ENCODE assay signal across 8 cellular contexts in genomic region chr17:80124351-80124981, GRCh38. TPM values are rescaled to one million over a fixed set of nuclear protein-coding genes. Genes with fewer than 3 reads are reported as not detected.
DNase-seq lines count a peak whose midpoint lies in the region; ATAC-seq, FAIRE-seq and TF ChIP-seq lines count a peak whose summit lies in the region.

No MANE protein-coding gene starts in this region.

- H3K27me3 ChIP-seq in SK-N-SH (ENCODE audit: insufficient read depth) (no peaks in the 10 kb centered on the region), iPS DF 6.9 (ENCODE audit: control insufficient read depth, insufficient read depth, low read length) (no peaks in the 10 kb centered on the region)
- H3K27me3 ChIP-seq in CD8-positive, alpha-beta T cell (ENCODE audit: insufficient read depth, low read length), result no peaks in the 10 kb centered on the region

- TF ChIP-seq RAD21 in A549 (conservative IDR thresholded peaks at IDR 0.05 in 1 of 2, IDR thresholded peaks at IDR 0.05 in 1 of 2) (peak; percentile 19 to 32; a peak in 2 of 5 replicates), SK-N-SH (IDR thresholded peaks at IDR 0.05; ENCODE audit: low read length) (no peak)

- TF ChIP-seq CTCF in A549 (IDR thresholded peaks at IDR 0.05), result peak; percentile 36
- peak; percentile 38 for TF ChIP-seq CTCF in GM13977 (IDR thresholded peaks at IDR 0.05; ENCODE audit: extremely low read depth, insufficient read depth, missing control alignments)
- TF ChIP-seq CTCF in SK-N-SH (IDR thresholded peaks at IDR 0.05), result peak; percentile 42
- TF ChIP-seq CTCF in CD8-positive, alpha-beta T cell (IDR thresholded peaks at IDR 0.05), result no peak

- H3K9me3 ChIP-seq in A549 (no peaks in the 10 kb centered on the region), SK-N-SH (no peaks in the 10 kb centered on the region), iPS DF 6.9 (ENCODE audit: control insufficient read depth, insufficient read depth, low read length) (no peaks in the 10 kb centered on the region)
- no peaks in the 10 kb centered on the region for H3K9me3 ChIP-seq in CD8-positive, alpha-beta T cell (ENCODE audit: low read length)

- 75% methylated on average over 15 of the region's 15 CpGs for WGBS in A549 (ENCODE audit: missing lambda C conversion rate)
- 86% methylated on average over 15 of the region's 15 CpGs for WGBS in SK-N-SH (ENCODE audit: low lambda C conversion rate)
- WGBS in iPS DF 6.9 (ENCODE audit: insufficient coverage, insufficient read length), result no CpG with 5 or more reads among the region's 15 CpGs

- FAIRE-seq in A549 (lab: Jason Lieb, UNC), result no peak

- POLR2A ChIA-PET in A549 (lab: Yijun Ruan, JAX) (no interaction called here), SK-N-SH (lab: Yijun Ruan, JAX) (interaction anchor here (0.8 kb wide), 1 partner anchor 22 kb away, joined by 3 read pairs; no protein-coding TSS in a partner anchor)
- POLR2A ChIA-PET in CD8-positive, alpha-beta T cell (lab: Charles Lee), result no interaction called here

- DNase-seq in A549 (ENCODE audit: low read depth in 1 of 2, low spot score in 1 of 2) (peak; percentile 45 to 53), GM13977 (ENCODE audit: low spot score) (peak; percentile 37), SK-N-SH (peak; percentile 42), iPS DF 6.9 (ENCODE audit: low read depth, low spot score) (peak; percentile 60), superior temporal gyrus (ENCODE audit: extremely low spot score) (no peak), epidermal melanocyte (ENCODE audit: insufficient read length, low spot score) (no peak)
- no peak for DNase-seq in activated CD4-positive, CD25-positive, alpha-beta regulatory T cell treated with anti-CD3 and anti-CD28 coated beads, Interleukin-2, amount 50 U/mL, for 72 hours
- DNase-seq in CD8-positive, alpha-beta T cell, result no peak

- H3K4me3 Mint-ChIP-seq in CD8-positive, alpha-beta T cell, result no peak overlapping the region

- no peaks in the 10 kb centered on the region for H4K20me1 ChIP-seq in SK-N-SH (ENCODE audit: insufficient read depth)

- H3K36me3 ChIP-seq in SK-N-SH (replicated peaks in 1 of 2; ENCODE audit: control insufficient read depth in 1 of 2, insufficient read depth in 2 of 2, low read length in 1 of 2), result no peaks in the 10 kb centered on the region
- H3K36me3 ChIP-seq in iPS DF 6.9 (ENCODE audit: control insufficient read depth, insufficient read depth, low read length), result no peaks in the 10 kb centered on the region
- H3K36me3 ChIP-seq in CD8-positive, alpha-beta T cell (ENCODE audit: insufficient read depth, low read length), result no peaks in the 10 kb centered on the region

- peak; percentile 71 to 87 for ATAC-seq in A549
- no peak for ATAC-seq in CD8-positive, alpha-beta T cell

- H3K27ac ChIP-seq in A549 (no peak overlapping the region), SK-N-SH (ENCODE audit: low read depth in 2 of 2, low read length in 1 of 2) (no peak overlapping the region), iPS DF 6.9 (ENCODE audit: low read length) (no peak overlapping the region)
- no peak overlapping the region for H3K27ac ChIP-seq in CD8-positive, alpha-beta T cell (ENCODE audit: low read depth, low read length)

- H3K36me3 Mint-ChIP-seq in CD8-positive, alpha-beta T cell, result no peaks in the 10 kb centered on the region

- no peaks in the 10 kb centered on the region for H3F3A ChIP-seq in SK-N-SH (replicated peaks; ENCODE audit: insufficient read depth)

- in situ Hi-C loops in GM13977 (cut with MboI; ENCODE audit: low pct_unique_long_range_greater_than_20kb, low sequenced_read_pairs, unreplicated experiment), result no loop called here

- H3K4me1 Mint-ChIP-seq in CD8-positive, alpha-beta T cell (ENCODE audit: low read depth), result no peaks in the 10 kb centered on the region

- CTCF ChIA-PET in A549 (lab: Yijun Ruan, JAX) (interaction anchor here (0.6 to 6.5 kb wide), 14 partner anchors 9 to 126 kb away, joined by 3 to 60 read pairs (median 4); partner anchors contain the start of gene GAA), SK-N-SH (lab: Yijun Ruan, JAX) (interaction anchor here (0.8 to 2.1 kb wide), 5 partner anchors 12 to 119 kb away, joined by 3 to 8 read pairs (median 3); partner anchors contain the start of gene GAA)
- CTCF ChIA-PET in CD8-positive, alpha-beta T cell (lab: Charles Lee), result interaction anchor here (0.6 to 1.0 kb wide), 2 partner anchors 9 to 316 kb away, joined by 3 read pairs; no protein-coding TSS in a partner anchor

- H3K9ac ChIP-seq in SK-N-SH, result no peak overlapping the region

- H3K79me2 ChIP-seq in SK-N-SH (ENCODE audit: insufficient read depth), result no peaks in the 10 kb centered on the region

- TF ChIP-seq EP300 in A549 (IDR thresholded peaks at IDR 0.05), result no peak
- TF ChIP-seq EP300 in SK-N-SH (IDR thresholded peaks at IDR 0.05; ENCODE audit: borderline replicate concordance in 1 of 2, low read depth in 1 of 2, low read length in 1 of 2), result no peak

- no peak overlapping the region for H3K27ac Mint-ChIP-seq in CD8-positive, alpha-beta T cell

- peaks cover 14% of the 10 kb centered on the region for H3K27me3 Mint-ChIP-seq in CD8-positive, alpha-beta T cell (ENCODE audit: low read depth)

- no peaks in the 10 kb centered on the region for H3K9me3 Mint-ChIP-seq in CD8-positive, alpha-beta T cell

- H3K4me3 ChIP-seq in A549, result no peak overlapping the region
- no peak overlapping the region for H3K4me3 ChIP-seq in SK-N-SH (ENCODE audit: low read depth in 2 of 2, low read length in 1 of 2)
- H3K4me3 ChIP-seq in iPS DF 6.9 (ENCODE audit: low read length), result no peak overlapping the region
- H3K4me3 ChIP-seq in CD8-positive, alpha-beta T cell (ENCODE audit: low read depth, low read length), result no peak overlapping the region

- intact Hi-C loops in CD8-positive, alpha-beta T cell (cut with DNase I, micrococcal nuclease), result no loop called here

- no peaks in the 10 kb centered on the region for H3K9me2 ChIP-seq in SK-N-SH

- H3K4me1 ChIP-seq in A549 (no peaks in the 10 kb centered on the region), SK-N-SH (ENCODE audit: control insufficient read depth in 1 of 2, insufficient read depth in 2 of 2, low read depth in 1 of 2, low read length in 1 of 2) (no peaks in the 10 kb centered on the region), iPS DF 6.9 (ENCODE audit: control insufficient read depth, insufficient read depth, low read length) (peaks cover 6% of the 10 kb centered on the region; the same call in 1 of the 2 replicates)
- H3K4me1 ChIP-seq in CD8-positive, alpha-beta T cell (ENCODE audit: insufficient read depth, low read length), result no peaks in the 10 kb centered on the region

- H3K4me2 ChIP-seq in A549 (no peak overlapping the region), SK-N-SH (no peak overlapping the region)

- no peak overlapping the region for H2AFZ ChIP-seq in SK-N-SH (ENCODE audit: low read depth)

- TF ChIP-seq POLR2A in A549 (IDR thresholded peaks at IDR 0.05; ENCODE audit: low read length), result no peak; the same call in 1 of the 2 replicates

TF ChIP-seq in A549, 52 proteins besides CTCF, POLR2A, EP300 and RAD21:
- no peak for TF ChIP-seq BHLHE40 (IDR thresholded peaks at IDR 0.05; ENCODE audit: low read depth, low read length)
- TF ChIP-seq SMC3 (IDR thresholded peaks at IDR 0.05), result 0 out of 3 replicates have a peak, but pooled peaks have one; percentile 35
TF ChIP-seq in A549: peak in this region for 1.

TF ChIP-seq in SK-N-SH, 30 proteins besides CTCF, POLR2A, EP300 and RAD21 (continues in another document):
- no peak for TF ChIP-seq MEF2A (IDR thresholded peaks at IDR 0.05; ENCODE audit: borderline replicate concordance, low read depth)
- TF ChIP-seq FOSL2 (IDR thresholded peaks at IDR 0.05; ENCODE audit: borderline replicate concordance, low read depth), result no peak
- no peak for TF ChIP-seq NFIC (IDR thresholded peaks at IDR 0.05; ENCODE audit: borderline replicate concordance)
- TF ChIP-seq GATA2 (CRISPR knock-in tag; IDR thresholded peaks at IDR 0.05), result no peak
- no peak for TF ChIP-seq MXI1 (IDR thresholded peaks at IDR 0.05; ENCODE audit: low read depth, low read length)
- TF ChIP-seq TEAD4 (IDR thresholded peaks at IDR 0.05; ENCODE audit: borderline replicate concordance, insufficient read depth), result no peak
- no peak for TF ChIP-seq JUND (IDR thresholded peaks at IDR 0.05)
- TF ChIP-seq RCOR1 (IDR thresholded peaks at IDR 0.05; ENCODE audit: low read length), result no peak

RNA-seq across cellular contexts. Expression of gene EIF4A3, which starts 22.5 kb away (rescaled TPM):
- polyA plus RNA-seq in A549 (2011; rRNA removed) (181 and 201 TPM in 2 replicates), A549 (2017; fragmentation: RNase III; extraction: RNeasy Plus Mini Kit Qiagen cat#74134 plus additional on column Dnase treatment) (180 to 196 TPM (median 189 TPM) in 3 replicates), SK-N-SH (2012; rRNA removed) (173 and 335 TPM in 2 replicates)
- 517 and 750 TPM in 2 replicates for polyA plus RNA-seq in A549 (2012; cell fraction: cytosol; rRNA removed)
- polyA plus RNA-seq in A549 (2012; cell fraction: nucleus; rRNA removed), result 1,131 and 1,135 TPM in 2 replicates
- polyA minus RNA-seq in A549 (2011; rRNA and poly(A)+ RNA removed), result 107 and 110 TPM in 2 replicates
- polyA plus RNA-seq in SK-N-SH (2012; cell fraction: cytosol; rRNA removed), result 154 and 176 TPM in 2 replicates
- polyA plus RNA-seq in SK-N-SH (2012; cell fraction: nucleus; rRNA removed), result 201 and 247 TPM in 2 replicates
- total RNA-seq in CD8-positive, alpha-beta T cell, result 100 to 1,000 TPM; 121 to 123 TPM

RNA-seq across cellular contexts. Expression of gene GAA, which starts 23.1 kb away (rescaled TPM):
- polyA plus RNA-seq in A549 (2011; rRNA removed) (5.7 and 9.5 TPM in 2 replicates), A549 (2017; fragmentation: RNase III; extraction: RNeasy Plus Mini Kit Qiagen cat#74134 plus additional on column Dnase treatment) (36.5 to 48.2 TPM (median 47.4 TPM) in 3 replicates), SK-N-SH (2012; rRNA removed) (19.5 and 27.3 TPM in 2 replicates)
- polyA plus RNA-seq in A549 (2012; cell fraction: cytosol; rRNA removed), result 15.9 and 22.2 TPM in 2 replicates
- 141 and 171 TPM in 2 replicates for polyA plus RNA-seq in A549 (2012; cell fraction: nucleus; rRNA removed)
- 6.0 and 9.8 TPM in 2 replicates for polyA minus RNA-seq in A549 (2011; rRNA and poly(A)+ RNA removed)
- 14.3 and 26.4 TPM in 2 replicates for polyA plus RNA-seq in SK-N-SH (2012; cell fraction: cytosol; rRNA removed)
- polyA plus RNA-seq in SK-N-SH (2012; cell fraction: nucleus; rRNA removed), result 132 and 175 TPM in 2 replicates
- total RNA-seq in CD8-positive, alpha-beta T cell, result 10 to 100 TPM; 21.3 to 22.6 TPM

RNA-seq across cellular contexts. Expression of gene CARD14, which starts 45.4 kb away (rescaled TPM):
- 0.11 and 0.18 TPM in 2 replicates for polyA plus RNA-seq in A549 (2011; rRNA removed)
- 0.12 and 0.18 TPM in 2 replicates for polyA plus RNA-seq in A549 (2012; cell fraction: cytosol; rRNA removed)
- 0.66 and 0.71 TPM in 2 replicates for polyA plus RNA-seq in A549 (2012; cell fraction: nucleus; rRNA removed)
- polyA plus RNA-seq in A549 (2017; fragmentation: RNase III; extraction: RNeasy Plus Mini Kit Qiagen cat#74134 plus additional on column Dnase treatment), result 0.08 to 0.26 TPM (median 0.17 TPM) in 3 replicates
- 0.15 and 0.17 TPM in 2 replicates for polyA minus RNA-seq in A549 (2011; rRNA and poly(A)+ RNA removed)
- 0.05 TPM in 1 of 2 replicates, not detected in the other for polyA plus RNA-seq in SK-N-SH (2012; rRNA removed)
- not detected in 2 replicates for polyA plus RNA-seq in SK-N-SH (2012; cell fraction: cytosol; rRNA removed)
- 0.13 and 0.19 TPM in 2 replicates for polyA plus RNA-seq in SK-N-SH (2012; cell fraction: nucleus; rRNA removed)
- not detected for total RNA-seq in CD8-positive, alpha-beta T cell

Comparison
In these comparisons a context has a peak if more than half of its experiments do, and no peak if none do; other contexts are left out.
1. DNase-seq: peak in A549 (2 of 2), GM13977 (single experiment), SK-N-SH (single experiment) and iPS DF 6.9 (single experiment); none in activated CD4-positive, CD25-positive, alpha-beta regulatory T cell treated with anti-CD3 and anti-CD28 coated beads, Interleukin-2, amount 50 U/mL, for 72 hours (single experiment), superior temporal gyrus (single experiment), CD8-positive, alpha-beta T cell (0 of 7) and epidermal melanocyte (single experiment).
2. Of the 12 proteins assayed by ChIP-seq in both A549 and SK-N-SH: peak only in A549: RAD21 and SMC3; only in SK-N-SH: none; in both: CTCF; in neither: 9.